ENCODE assay signal across 23 cellular contexts in genomic region chr1:85284202-85284601, GRCh38.
"Had no signal": no experiment of that assay in that cellular context is flagged by ENCODE, and none has a peak within 500 bp of the region (broad histone marks: within the 10 kb centered on the region; RNA-seq: fewer than 3 reads in every experiment).

No MANE protein-coding gene starts in this region.

- H3K9me3 ChIP-seq: SJSA1, SK-N-SH had no signal

- H3K36me3 ChIP-seq: SJSA1 had no signal

- H3K27ac ChIP-seq: KMS-11, PC-9, SJSA1 had no signal

- FAIRE-seq: RCC 7860 had no signal

- ATAC-seq: Panc1 had no signal

- H2AFZ ChIP-seq: PC-9 had no signal

- H3K27me3 ChIP-seq: SJSA1 had no signal

- H3K9ac ChIP-seq: KMS-11, SK-N-SH had no signal

- H3K4me2 ChIP-seq: KMS-11, PC-9, SK-N-SH had no signal

- DNase-seq: MM.1S, MV-4-11, NCI-H1092, NCI-H1105, NCI-H1417 treated with DMSO at 0.1 percent for 48 hours, NCI-H1436 treated with DMSO at 0.1 percent for 48 hours, NCI-H1694 treated with DMSO at 0.1 percent for 48 hours, NCI-H187 treated with DMSO at 0.1 percent for 48 hours, NCI-H2081, NCI-H2171 treated with DMSO at 0.1 percent for 48 hours, NCI-H2227 treated with DMSO at 0.1 percent for 48 hours, NCI-H345, NCI-H510A treated with DMSO at 0.1 percent for 48 hours, NCI-H524 treated with DMSO at 0.1 percent for 48 hours, NCI-H526 treated with DMSO at 0.1 percent for 48 hours, NCI-H774, PC-9, SW 1271 had no signal

- H3K4me3 ChIP-seq: PC-9, SJSA1 had no signal
